ENCODE assay signal across 1 cellular context in genomic region chr20:31594002-31594557, GRCh38.
TF ChIP-seq lines count a peak whose summit lies in the region.

No MANE protein-coding gene starts in this region.

TF ChIP-seq in HepG2, 621 proteins besides CTCF, POLR2A, EP300 and RAD21 (continued from another document and continues in another):
- TF ChIP-seq AFF4 (CRISPR knock-in tag; IDR thresholded peaks at IDR 0.05) (peak; percentile 61; the same call in 1 of the 2 replicates), ZNF446 (CRISPR knock-in tag; IDR thresholded peaks at IDR 0.05) (no peak), MXD4 (CRISPR knock-in tag; IDR thresholded peaks at IDR 0.05) (peak; percentile 10; the same call in 1 of the 2 replicates), ZNF432 (CRISPR knock-in tag; IDR thresholded peaks at IDR 0.05; ENCODE audit: borderline replicate concordance) (no peak), ZNF639 (CRISPR knock-in tag; conservative IDR thresholded peaks at IDR 0.05) (no peak), DMAP1 (CRISPR knock-in tag; IDR thresholded peaks at IDR 0.05) (peak; percentile 12; the same call in 1 of the 2 replicates), ZNF264 (CRISPR knock-in tag; IDR thresholded peaks at IDR 0.05) (no peak), SRF (IDR thresholded peaks at IDR 0.05; ENCODE audit: low read depth, low read length) (no peak), ATM (IDR thresholded peaks at IDR 0.05; ENCODE audit: borderline replicate concordance) (no peak), HDAC2 (CRISPR knock-in tag; IDR thresholded peaks at IDR 0.05) (0 out of 2 replicates have a peak, but pooled peaks have one; percentile 5), PHB2 (IDR thresholded peaks at IDR 0.05; ENCODE audit: partially characterized antibody) (no peak), ZMYM2 (CRISPR knock-in tag; IDR thresholded peaks at IDR 0.05) (peak; percentile 60; the same call in 1 of the 2 replicates), ZFY (CRISPR knock-in tag; IDR thresholded peaks at IDR 0.05) (peak; percentile 1; the same call in 1 of the 2 replicates), ZZZ3 (CRISPR knock-in tag; IDR thresholded peaks at IDR 0.05; ENCODE audit: borderline replicate concordance) (0 out of 2 replicates have a peak, but pooled peaks have one; percentile 73), ZC3H4 (CRISPR knock-in tag; IDR thresholded peaks at IDR 0.05; ENCODE audit: borderline replicate concordance) (peak; percentile 25; the same call in 1 of the 2 replicates), ZBTB42 (CRISPR knock-in tag; IDR thresholded peaks at IDR 0.05) (0 out of 2 replicates have a peak, but pooled peaks have one; percentile 11), ZBTB39 (CRISPR knock-in tag; IDR thresholded peaks at IDR 0.05) (0 out of 2 replicates have a peak, but pooled peaks have one; percentile 18), ZNF572 (CRISPR knock-in tag; IDR thresholded peaks at IDR 0.05) (no peak), NONO (IDR thresholded peaks at IDR 0.05) (no peak), NONO (CRISPR knock-in tag; conservative IDR thresholded peaks at IDR 0.05) (0 out of 2 replicates have a peak, but pooled peaks have one; percentile 7), TP53 (CRISPR knock-in tag; conservative IDR thresholded peaks at IDR 0.05) (no peak), ATF7 (IDR thresholded peaks at IDR 0.05) (no peak), ATF7 (CRISPR knock-in tag; IDR thresholded peaks at IDR 0.05) (peak; percentile 71; the same call in 1 of the 2 replicates), ZNF234 (CRISPR knock-in tag; conservative IDR thresholded peaks at IDR 0.05) (no peak), PHF20 (CRISPR knock-in tag; IDR thresholded peaks at IDR 0.05) (no peak), ZNF232 (CRISPR knock-in tag; IDR thresholded peaks at IDR 0.05; ENCODE audit: borderline replicate concordance) (0 out of 2 replicates have a peak, but pooled peaks have one; percentile 16), TCF7L2 (IDR thresholded peaks at IDR 0.05; ENCODE audit: low read depth, low read length) (no peak), ZBTB38 (CRISPR knock-in tag; IDR thresholded peaks at IDR 0.05) (no peak), ZNF503 (CRISPR knock-in tag; IDR thresholded peaks at IDR 0.05) (peak; percentile 14; the same call in 1 of the 2 replicates), ZNF33A (CRISPR knock-in tag; IDR thresholded peaks at IDR 0.05; ENCODE audit: borderline replicate concordance) (no peak), ARID4A (CRISPR knock-in tag; IDR thresholded peaks at IDR 0.05; ENCODE audit: borderline replicate concordance) (no peak; the same call in 1 of the 2 replicates), ELF1 (CRISPR knock-in tag; IDR thresholded peaks at IDR 0.05) (no peak), RFXAP (CRISPR knock-in tag; IDR thresholded peaks at IDR 0.05; ENCODE audit: borderline replicate concordance) (0 out of 2 replicates have a peak, but pooled peaks have one; percentile 9), SMAD9 (CRISPR knock-in tag; IDR thresholded peaks at IDR 0.05) (peak; percentile 74; the same call in 1 of the 2 replicates), ZNF44 (CRISPR knock-in tag; IDR thresholded peaks at IDR 0.05) (peak; percentile 81; the same call in 1 of the 2 replicates), SKIL (CRISPR knock-in tag; IDR thresholded peaks at IDR 0.05; ENCODE audit: borderline replicate concordance) (no peak; the same call in 1 of the 2 replicates), ZFP82 (CRISPR knock-in tag; IDR thresholded peaks at IDR 0.05; ENCODE audit: borderline replicate concordance) (no peak), FOSL2 (CRISPR knock-in tag; IDR thresholded peaks at IDR 0.05) (no peak), ZNF20 (CRISPR knock-in tag; IDR thresholded peaks at IDR 0.05) (no peak), FUBP1 (CRISPR knock-in tag; IDR thresholded peaks at IDR 0.05; ENCODE audit: borderline replicate concordance) (0 out of 2 replicates have a peak, but pooled peaks have one; percentile 57), GLI4 (CRISPR knock-in tag; IDR thresholded peaks at IDR 0.05; ENCODE audit: borderline replicate concordance) (0 out of 2 replicates have a peak, but pooled peaks have one; percentile 53), ZNF629 (CRISPR knock-in tag; conservative IDR thresholded peaks at IDR 0.05) (no peak; the same call in 1 of the 2 replicates), ZNF18 (CRISPR knock-in tag; IDR thresholded peaks at IDR 0.05; ENCODE audit: insufficient replicate concordance) (no peak), ELF3 (CRISPR knock-in tag; IDR thresholded peaks at IDR 0.05) (no peak)
